1 cellular context compared by ENCODE assay signal in the genomic region with DNA sequence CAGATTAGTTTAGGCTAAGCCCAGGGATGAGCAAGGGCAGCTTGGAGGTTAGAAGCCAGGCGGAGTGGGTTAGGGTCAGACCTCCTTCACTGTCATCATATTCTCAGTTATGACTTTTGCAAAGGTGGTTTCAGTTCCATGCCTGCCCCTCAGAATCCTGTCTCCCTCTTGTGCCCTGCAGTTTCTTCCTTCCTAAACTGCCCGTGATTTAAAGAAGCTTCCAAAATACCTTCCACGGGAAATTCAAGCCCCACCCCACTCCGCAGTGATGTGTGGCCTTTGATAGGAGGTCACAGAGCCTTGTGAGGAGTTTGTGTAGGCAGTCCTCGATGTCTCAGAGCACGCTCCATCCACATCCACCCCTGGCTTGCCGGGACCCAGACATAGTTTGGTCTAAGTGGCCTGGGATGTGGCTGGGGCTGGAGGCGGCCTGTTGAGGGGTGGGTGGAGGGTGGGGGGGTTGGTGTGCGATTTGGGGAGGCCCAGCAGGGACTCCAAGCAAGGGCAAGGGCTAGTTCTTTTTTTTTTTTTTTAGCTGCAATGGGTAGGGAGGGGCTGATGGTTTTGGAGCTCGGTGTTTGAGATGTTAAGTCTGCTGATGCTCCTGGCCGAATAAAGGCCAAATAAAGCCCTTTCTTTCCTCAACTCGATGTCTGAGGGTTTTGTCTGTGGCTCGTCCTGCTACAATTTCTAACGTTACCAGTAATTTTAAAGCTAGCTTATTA.
TF ChIP-seq lines count a peak whose summit lies in the region.

No MANE protein-coding gene starts in this region.

TF ChIP-seq in K562, 482 proteins besides CTCF, POLR2A, EP300 and RAD21 (continues in another document):
- TF ChIP-seq, protein P1, sequence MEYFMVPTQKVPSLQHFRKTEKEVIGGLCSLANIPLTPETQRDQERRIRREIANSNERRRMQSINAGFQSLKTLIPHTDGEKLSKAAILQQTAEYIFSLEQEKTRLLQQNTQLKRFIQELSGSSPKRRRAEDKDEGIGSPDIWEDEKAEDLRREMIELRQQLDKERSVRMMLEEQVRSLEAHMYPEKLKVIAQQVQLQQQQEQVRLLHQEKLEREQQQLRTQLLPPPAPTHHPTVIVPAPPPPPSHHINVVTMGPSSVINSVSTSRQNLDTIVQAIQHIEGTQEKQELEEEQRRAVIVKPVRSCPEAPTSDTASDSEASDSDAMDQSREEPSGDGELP (CRISPR knock-in tag; IDR thresholded peaks at IDR 0.05; ENCODE audit: borderline replicate concordance): no peak
- no peak for TF ChIP-seq PCBP1 (IDR thresholded peaks at IDR 0.05; ENCODE audit: low read depth, low read length, poor library complexity, severe bottlenecking)
- no peak for TF ChIP-seq HMG20A (CRISPR knock-in tag; conservative IDR thresholded peaks at IDR 0.05)
- TF ChIP-seq, protein P2, sequence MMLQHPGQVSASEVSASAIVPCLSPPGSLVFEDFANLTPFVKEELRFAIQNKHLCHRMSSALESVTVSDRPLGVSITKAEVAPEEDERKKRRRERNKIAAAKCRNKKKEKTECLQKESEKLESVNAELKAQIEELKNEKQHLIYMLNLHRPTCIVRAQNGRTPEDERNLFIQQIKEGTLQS (IDR thresholded peaks at IDR 0.05): no peak
- TF ChIP-seq, protein P2 (CRISPR knock-in tag; conservative IDR thresholded peaks at IDR 0.05): no peak
- TF ChIP-seq ASH1L (IDR thresholded peaks at IDR 0.05; ENCODE audit: borderline replicate concordance, low read depth, partially characterized antibody): no peak
- TF ChIP-seq SIX5 (IDR thresholded peaks at IDR 0.05; ENCODE audit: borderline replicate concordance in 1 of 2, insufficient read depth in 1 of 2, low read depth in 1 of 2, low read length in 2 of 2): no peak
- no peak for TF ChIP-seq RHOXF2B (CRISPR knock-in tag; conservative IDR thresholded peaks at IDR 0.05)
- TF ChIP-seq, protein P3, sequence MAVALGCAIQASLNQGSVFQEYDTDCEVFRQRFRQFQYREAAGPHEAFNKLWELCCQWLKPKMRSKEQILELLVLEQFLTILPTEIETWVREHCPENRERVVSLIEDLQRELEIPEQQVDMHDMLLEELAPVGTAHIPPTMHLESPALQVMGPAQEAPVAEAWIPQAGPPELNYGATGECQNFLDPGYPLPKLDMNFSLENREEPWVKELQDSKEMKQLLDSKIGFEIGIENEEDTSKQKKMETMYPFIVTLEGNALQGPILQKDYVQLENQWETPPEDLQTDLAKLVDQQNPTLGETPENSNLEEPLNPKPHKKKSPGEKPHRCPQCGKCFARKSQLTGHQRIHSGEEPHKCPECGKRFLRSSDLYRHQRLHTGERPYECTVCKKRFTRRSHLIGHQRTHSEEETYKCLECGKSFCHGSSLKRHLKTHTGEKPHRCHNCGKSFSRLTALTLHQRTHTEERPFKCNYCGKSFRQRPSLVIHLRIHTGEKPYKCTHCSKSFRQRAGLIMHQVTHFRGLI (CRISPR knock-in tag; IDR thresholded peaks at IDR 0.05): no peak
- TF ChIP-seq ZKSCAN8 (CRISPR knock-in tag; IDR thresholded peaks at IDR 0.05): no peak
- no peak for TF ChIP-seq NFRKB (IDR thresholded peaks at IDR 0.05; ENCODE audit: low read depth)
- no peak for TF ChIP-seq ERF (CRISPR knock-in tag; IDR thresholded peaks at IDR 0.05)
- TF ChIP-seq, protein P4, sequence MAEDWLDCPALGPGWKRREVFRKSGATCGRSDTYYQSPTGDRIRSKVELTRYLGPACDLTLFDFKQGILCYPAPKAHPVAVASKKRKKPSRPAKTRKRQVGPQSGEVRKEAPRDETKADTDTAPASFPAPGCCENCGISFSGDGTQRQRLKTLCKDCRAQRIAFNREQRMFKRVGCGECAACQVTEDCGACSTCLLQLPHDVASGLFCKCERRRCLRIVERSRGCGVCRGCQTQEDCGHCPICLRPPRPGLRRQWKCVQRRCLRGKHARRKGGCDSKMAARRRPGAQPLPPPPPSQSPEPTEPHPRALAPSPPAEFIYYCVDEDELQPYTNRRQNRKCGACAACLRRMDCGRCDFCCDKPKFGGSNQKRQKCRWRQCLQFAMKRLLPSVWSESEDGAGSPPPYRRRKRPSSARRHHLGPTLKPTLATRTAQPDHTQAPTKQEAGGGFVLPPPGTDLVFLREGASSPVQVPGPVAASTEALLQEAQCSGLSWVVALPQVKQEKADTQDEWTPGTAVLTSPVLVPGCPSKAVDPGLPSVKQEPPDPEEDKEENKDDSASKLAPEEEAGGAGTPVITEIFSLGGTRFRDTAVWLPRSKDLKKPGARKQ (CRISPR knock-in tag; IDR thresholded peaks at IDR 0.05): no peak
- no peak for TF ChIP-seq FOXA1 (IDR thresholded peaks at IDR 0.05; ENCODE audit: borderline replicate concordance)
- no peak for TF ChIP-seq NR2C2 (CRISPR knock-in tag; IDR thresholded peaks at IDR 0.05)
- no peak for TF ChIP-seq NR2C2 (tag; IDR thresholded peaks at IDR 0.05)
- no peak for TF ChIP-seq KDM2B (CRISPR knock-in tag; IDR thresholded peaks at IDR 0.05)
- TF ChIP-seq, protein P5, sequence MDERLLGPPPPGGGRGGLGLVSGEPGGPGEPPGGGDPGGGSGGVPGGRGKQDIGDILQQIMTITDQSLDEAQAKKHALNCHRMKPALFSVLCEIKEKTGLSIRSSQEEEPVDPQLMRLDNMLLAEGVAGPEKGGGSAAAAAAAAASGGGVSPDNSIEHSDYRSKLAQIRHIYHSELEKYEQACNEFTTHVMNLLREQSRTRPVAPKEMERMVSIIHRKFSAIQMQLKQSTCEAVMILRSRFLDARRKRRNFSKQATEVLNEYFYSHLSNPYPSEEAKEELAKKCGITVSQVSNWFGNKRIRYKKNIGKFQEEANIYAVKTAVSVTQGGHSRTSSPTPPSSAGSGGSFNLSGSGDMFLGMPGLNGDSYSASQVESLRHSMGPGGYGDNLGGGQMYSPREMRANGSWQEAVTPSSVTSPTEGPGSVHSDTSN (CRISPR knock-in tag; IDR thresholded peaks at IDR 0.05; ENCODE audit: low read depth): no peak
- TF ChIP-seq, protein P5 (tag; conservative IDR thresholded peaks at IDR 0.05; ENCODE audit: low read depth): no peak
- no peak for TF ChIP-seq PRMT5 (CRISPR knock-in tag; IDR thresholded peaks at IDR 0.05)
- no peak for TF ChIP-seq ZNF583 (CRISPR knock-in tag; IDR thresholded peaks at IDR 0.05)
- TF ChIP-seq, protein P6, sequence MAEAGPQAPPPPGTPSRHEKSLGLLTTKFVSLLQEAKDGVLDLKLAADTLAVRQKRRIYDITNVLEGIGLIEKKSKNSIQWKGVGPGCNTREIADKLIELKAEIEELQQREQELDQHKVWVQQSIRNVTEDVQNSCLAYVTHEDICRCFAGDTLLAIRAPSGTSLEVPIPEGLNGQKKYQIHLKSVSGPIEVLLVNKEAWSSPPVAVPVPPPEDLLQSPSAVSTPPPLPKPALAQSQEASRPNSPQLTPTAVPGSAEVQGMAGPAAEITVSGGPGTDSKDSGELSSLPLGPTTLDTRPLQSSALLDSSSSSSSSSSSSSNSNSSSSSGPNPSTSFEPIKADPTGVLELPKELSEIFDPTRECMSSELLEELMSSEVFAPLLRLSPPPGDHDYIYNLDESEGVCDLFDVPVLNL (CRISPR knock-in tag; IDR thresholded peaks at IDR 0.05; ENCODE audit: low read depth): no peak
- TF ChIP-seq, protein P7, sequence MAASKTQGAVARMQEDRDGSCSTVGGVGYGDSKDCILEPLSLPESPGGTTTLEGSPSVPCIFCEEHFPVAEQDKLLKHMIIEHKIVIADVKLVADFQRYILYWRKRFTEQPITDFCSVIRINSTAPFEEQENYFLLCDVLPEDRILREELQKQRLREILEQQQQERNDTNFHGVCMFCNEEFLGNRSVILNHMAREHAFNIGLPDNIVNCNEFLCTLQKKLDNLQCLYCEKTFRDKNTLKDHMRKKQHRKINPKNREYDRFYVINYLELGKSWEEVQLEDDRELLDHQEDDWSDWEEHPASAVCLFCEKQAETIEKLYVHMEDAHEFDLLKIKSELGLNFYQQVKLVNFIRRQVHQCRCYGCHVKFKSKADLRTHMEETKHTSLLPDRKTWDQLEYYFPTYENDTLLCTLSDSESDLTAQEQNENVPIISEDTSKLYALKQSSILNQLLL (CRISPR knock-in tag; IDR thresholded peaks at IDR 0.05; ENCODE audit: borderline replicate concordance): no peak
- TF ChIP-seq POLR2G (IDR thresholded peaks at IDR 0.05; ENCODE audit: low read depth, low read length): peak; percentile 28; the same call in 1 of the 2 replicates
- no peak for TF ChIP-seq HEY1 (CRISPR knock-in tag; IDR thresholded peaks at IDR 0.05; ENCODE audit: borderline replicate concordance)
- TF ChIP-seq NEUROD1 (IDR thresholded peaks at IDR 0.05; ENCODE audit: borderline replicate concordance, low read depth, low read length, partially characterized antibody): no peak
- peak; percentile 35; the same call in 1 of the 2 replicates for TF ChIP-seq RBFOX2 (IDR thresholded peaks at IDR 0.05; ENCODE audit: low read depth, low read length)
- no peak for TF ChIP-seq ZNF175 (CRISPR knock-in tag; IDR thresholded peaks at IDR 0.05; ENCODE audit: low read depth)
- no peak for TF ChIP-seq GATAD2A (IDR thresholded peaks at IDR 0.05)
- TF ChIP-seq, protein P8, sequence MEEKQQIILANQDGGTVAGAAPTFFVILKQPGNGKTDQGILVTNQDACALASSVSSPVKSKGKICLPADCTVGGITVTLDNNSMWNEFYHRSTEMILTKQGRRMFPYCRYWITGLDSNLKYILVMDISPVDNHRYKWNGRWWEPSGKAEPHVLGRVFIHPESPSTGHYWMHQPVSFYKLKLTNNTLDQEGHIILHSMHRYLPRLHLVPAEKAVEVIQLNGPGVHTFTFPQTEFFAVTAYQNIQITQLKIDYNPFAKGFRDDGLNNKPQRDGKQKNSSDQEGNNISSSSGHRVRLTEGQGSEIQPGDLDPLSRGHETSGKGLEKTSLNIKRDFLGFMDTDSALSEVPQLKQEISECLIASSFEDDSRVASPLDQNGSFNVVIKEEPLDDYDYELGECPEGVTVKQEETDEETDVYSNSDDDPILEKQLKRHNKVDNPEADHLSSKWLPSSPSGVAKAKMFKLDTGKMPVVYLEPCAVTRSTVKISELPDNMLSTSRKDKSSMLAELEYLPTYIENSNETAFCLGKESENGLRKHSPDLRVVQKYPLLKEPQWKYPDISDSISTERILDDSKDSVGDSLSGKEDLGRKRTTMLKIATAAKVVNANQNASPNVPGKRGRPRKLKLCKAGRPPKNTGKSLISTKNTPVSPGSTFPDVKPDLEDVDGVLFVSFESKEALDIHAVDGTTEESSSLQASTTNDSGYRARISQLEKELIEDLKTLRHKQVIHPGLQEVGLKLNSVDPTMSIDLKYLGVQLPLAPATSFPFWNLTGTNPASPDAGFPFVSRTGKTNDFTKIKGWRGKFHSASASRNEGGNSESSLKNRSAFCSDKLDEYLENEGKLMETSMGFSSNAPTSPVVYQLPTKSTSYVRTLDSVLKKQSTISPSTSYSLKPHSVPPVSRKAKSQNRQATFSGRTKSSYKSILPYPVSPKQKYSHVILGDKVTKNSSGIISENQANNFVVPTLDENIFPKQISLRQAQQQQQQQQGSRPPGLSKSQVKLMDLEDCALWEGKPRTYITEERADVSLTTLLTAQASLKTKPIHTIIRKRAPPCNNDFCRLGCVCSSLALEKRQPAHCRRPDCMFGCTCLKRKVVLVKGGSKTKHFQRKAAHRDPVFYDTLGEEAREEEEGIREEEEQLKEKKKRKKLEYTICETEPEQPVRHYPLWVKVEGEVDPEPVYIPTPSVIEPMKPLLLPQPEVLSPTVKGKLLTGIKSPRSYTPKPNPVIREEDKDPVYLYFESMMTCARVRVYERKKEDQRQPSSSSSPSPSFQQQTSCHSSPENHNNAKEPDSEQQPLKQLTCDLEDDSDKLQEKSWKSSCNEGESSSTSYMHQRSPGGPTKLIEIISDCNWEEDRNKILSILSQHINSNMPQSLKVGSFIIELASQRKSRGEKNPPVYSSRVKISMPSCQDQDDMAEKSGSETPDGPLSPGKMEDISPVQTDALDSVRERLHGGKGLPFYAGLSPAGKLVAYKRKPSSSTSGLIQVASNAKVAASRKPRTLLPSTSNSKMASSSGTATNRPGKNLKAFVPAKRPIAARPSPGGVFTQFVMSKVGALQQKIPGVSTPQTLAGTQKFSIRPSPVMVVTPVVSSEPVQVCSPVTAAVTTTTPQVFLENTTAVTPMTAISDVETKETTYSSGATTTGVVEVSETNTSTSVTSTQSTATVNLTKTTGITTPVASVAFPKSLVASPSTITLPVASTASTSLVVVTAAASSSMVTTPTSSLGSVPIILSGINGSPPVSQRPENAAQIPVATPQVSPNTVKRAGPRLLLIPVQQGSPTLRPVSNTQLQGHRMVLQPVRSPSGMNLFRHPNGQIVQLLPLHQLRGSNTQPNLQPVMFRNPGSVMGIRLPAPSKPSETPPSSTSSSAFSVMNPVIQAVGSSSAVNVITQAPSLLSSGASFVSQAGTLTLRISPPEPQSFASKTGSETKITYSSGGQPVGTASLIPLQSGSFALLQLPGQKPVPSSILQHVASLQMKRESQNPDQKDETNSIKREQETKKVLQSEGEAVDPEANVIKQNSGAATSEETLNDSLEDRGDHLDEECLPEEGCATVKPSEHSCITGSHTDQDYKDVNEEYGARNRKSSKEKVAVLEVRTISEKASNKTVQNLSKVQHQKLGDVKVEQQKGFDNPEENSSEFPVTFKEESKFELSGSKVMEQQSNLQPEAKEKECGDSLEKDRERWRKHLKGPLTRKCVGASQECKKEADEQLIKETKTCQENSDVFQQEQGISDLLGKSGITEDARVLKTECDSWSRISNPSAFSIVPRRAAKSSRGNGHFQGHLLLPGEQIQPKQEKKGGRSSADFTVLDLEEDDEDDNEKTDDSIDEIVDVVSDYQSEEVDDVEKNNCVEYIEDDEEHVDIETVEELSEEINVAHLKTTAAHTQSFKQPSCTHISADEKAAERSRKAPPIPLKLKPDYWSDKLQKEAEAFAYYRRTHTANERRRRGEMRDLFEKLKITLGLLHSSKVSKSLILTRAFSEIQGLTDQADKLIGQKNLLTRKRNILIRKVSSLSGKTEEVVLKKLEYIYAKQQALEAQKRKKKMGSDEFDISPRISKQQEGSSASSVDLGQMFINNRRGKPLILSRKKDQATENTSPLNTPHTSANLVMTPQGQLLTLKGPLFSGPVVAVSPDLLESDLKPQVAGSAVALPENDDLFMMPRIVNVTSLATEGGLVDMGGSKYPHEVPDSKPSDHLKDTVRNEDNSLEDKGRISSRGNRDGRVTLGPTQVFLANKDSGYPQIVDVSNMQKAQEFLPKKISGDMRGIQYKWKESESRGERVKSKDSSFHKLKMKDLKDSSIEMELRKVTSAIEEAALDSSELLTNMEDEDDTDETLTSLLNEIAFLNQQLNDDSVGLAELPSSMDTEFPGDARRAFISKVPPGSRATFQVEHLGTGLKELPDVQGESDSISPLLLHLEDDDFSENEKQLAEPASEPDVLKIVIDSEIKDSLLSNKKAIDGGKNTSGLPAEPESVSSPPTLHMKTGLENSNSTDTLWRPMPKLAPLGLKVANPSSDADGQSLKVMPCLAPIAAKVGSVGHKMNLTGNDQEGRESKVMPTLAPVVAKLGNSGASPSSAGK (IDR thresholded peaks at IDR 0.05): peak; percentile 60
- peak; percentile 73 for TF ChIP-seq L3MBTL2 (IDR thresholded peaks at IDR 0.05)
- no peak for TF ChIP-seq HDAC8 (tag; IDR thresholded peaks at IDR 0.05)
- TF ChIP-seq TAF9B (IDR thresholded peaks at IDR 0.05; ENCODE audit: partially characterized antibody): no peak
- 0 out of 2 replicates have a peak, but pooled peaks have one; percentile 32 for TF ChIP-seq LARP7 (IDR thresholded peaks at IDR 0.05)
